ENCODE assay signal across 12 cellular contexts in the genomic region with DNA sequence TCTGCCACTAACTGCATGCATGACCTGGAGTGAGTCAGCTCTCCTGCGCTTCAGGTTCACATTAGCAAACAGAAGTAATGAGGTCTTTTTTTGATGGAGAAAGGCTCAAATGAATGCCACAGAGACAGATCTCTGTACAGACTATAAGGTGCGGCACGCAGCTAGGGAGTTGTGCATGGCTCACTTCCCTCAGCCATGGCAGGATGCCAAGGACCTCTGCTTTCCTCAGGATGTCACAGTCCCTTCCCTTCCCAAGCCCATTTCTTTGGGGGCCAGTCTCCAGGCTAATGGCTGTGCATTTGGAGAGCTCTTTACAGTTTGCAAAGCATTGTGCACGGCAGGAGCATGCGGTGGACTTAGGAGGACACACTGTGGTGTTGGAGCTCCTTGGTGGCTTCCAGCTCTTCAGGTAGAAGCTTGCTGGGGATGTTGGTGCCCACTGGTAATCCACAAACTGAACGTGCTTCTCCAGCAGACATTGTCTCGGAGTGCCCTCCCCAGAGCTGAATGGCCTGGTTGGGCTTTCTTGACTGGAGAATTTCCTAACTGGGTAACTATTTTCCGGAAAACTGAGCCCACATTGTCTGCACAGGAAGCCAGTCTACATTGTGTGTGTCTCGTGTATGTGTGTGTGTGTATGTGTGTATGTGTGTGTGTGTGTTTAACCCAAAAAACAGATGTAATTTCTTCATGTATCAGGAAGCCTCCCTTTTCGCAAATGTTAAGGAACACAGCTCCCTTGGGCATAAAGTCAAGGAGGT.
DNase-seq lines count a peak whose midpoint lies in the region; ATAC-seq and TF ChIP-seq lines count a peak whose summit lies in the region.
"Had no signal": no experiment of that assay in that cellular context is flagged by ENCODE, and none has a peak within 500 bp of the region (broad histone marks: within the 10 kb centered on the region; RNA-seq: fewer than 3 reads in every experiment).

No MANE protein-coding gene starts in this region.

- peaks cover 41% of the 10 kb centered on the region for H4K20me1 ChIP-seq in BLaER1

- H3K4me2 ChIP-seq in BLaER1, result peak overlapping the region; percentile 72

- peaks cover 52% of the 10 kb centered on the region for H3K27me3 ChIP-seq in BLaER1
- H3K27me3 ChIP-seq: body of pancreas, tibial nerve had no signal

- peaks cover 76 to 86% of the 10 kb centered on the region in 2 donors for H3K4me1 Mint-ChIP-seq in stimulated activated naive B cell treated with anti-CD40 and anti-IgM and Interleukin-4, amounts not matched to agents 10 μg/mL and 1 μg/mL and 100 μg/mL, for 72 hours

- TF ChIP-seq CTCF in choroid plexus epithelial cell (conservative IDR thresholded peaks at IDR 0.05; ENCODE audit: low read depth, low read length), result peak; percentile 5

- no peaks in the 10 kb centered on the region for H3K9me3 ChIP-seq in BLaER1
- H3K9me3 ChIP-seq: body of pancreas, tibial nerve had no signal

- no peak overlapping the region for H3K4me3 ChIP-seq in BLaER1
- H3K4me3 ChIP-seq in choroid plexus epithelial cell (ENCODE audit: low read depth, low read length), result no peak overlapping the region
- H3K4me3 ChIP-seq: body of pancreas, tibial nerve had no signal

- peak overlapping the region in 1 of 2 donors; percentile 11 for H3K4me3 Mint-ChIP-seq in stimulated activated naive B cell treated with anti-CD40 and anti-IgM and Interleukin-4, amounts not matched to agents 10 μg/mL and 1 μg/mL and 100 μg/mL, for 72 hours

- H3K27ac ChIP-seq in BLaER1, result no peak overlapping the region
- H3K27ac ChIP-seq: HL-60 had no signal

- no peaks in the 10 kb centered on the region for H3K36me3 ChIP-seq in BLaER1
- H3K36me3 ChIP-seq: tibial nerve had no signal

- no peak overlapping the region for H3K27ac Mint-ChIP-seq in stimulated activated naive B cell treated with anti-CD40 and anti-IgM and Interleukin-4, amounts not matched to agents 10 μg/mL and 1 μg/mL and 100 μg/mL, for 72 hours

- ATAC-seq in HG02981 (IDR thresholded peaks at IDR 0.05; ENCODE audit: unreplicated experiment) (no peak), HG02870 (IDR thresholded peaks at IDR 0.05; ENCODE audit: unreplicated experiment) (no peak)
- no peak for ATAC-seq in stimulated activated naive B cell treated with anti-CD40 and anti-IgM and Interleukin-4, amounts not matched to agents 10 μg/mL and 1 μg/mL and 100 μg/mL, for 72 hours (replicated peaks)
- ATAC-seq: body of pancreas had no signal

- H3K36me3 Mint-ChIP-seq in stimulated activated naive B cell treated with anti-CD40 and anti-IgM and Interleukin-4, amounts not matched to agents 10 μg/mL and 1 μg/mL and 100 μg/mL, for 72 hours, result no peaks in the 10 kb centered on the region

- DNase-seq in Kasumi-1 (lab: John Stamatoyannopoulos, UW), result peak; percentile 95 to 97
- peak; percentile 53 for DNase-seq in choroid plexus epithelial cell (ENCODE audit: low read depth)
- peak; percentile 80 to 89 for DNase-seq in lung microvascular endothelial cell (ENCODE audit: low read depth in 2 of 2)
- DNase-seq in NCI-H2107 treated with DMSO at 0.1 percent for 48 hours (lab: John Stamatoyannopoulos, UW; ENCODE audit: unreplicated experiment), result no peak
- DNase-seq in stimulated activated naive B cell treated with anti-CD40 and anti-IgM and Interleukin-4, amounts not matched to agents 10 μg/mL and 1 μg/mL and 100 μg/mL, for 72 hours, result no peak
- DNase-seq: NCI-H1930 had no signal

- peaks cover 14 to 16% of the 10 kb centered on the region in 2 donors for H3K27me3 Mint-ChIP-seq in stimulated activated naive B cell treated with anti-CD40 and anti-IgM and Interleukin-4, amounts not matched to agents 10 μg/mL and 1 μg/mL and 100 μg/mL, for 72 hours

- peaks cover 58% of the 10 kb centered on the region for H3K4me1 ChIP-seq in BLaER1

- no peak overlapping the region for H3K9ac ChIP-seq in BLaER1

- no peaks in the 10 kb centered on the region for H3K9me3 Mint-ChIP-seq in stimulated activated naive B cell treated with anti-CD40 and anti-IgM and Interleukin-4, amounts not matched to agents 10 μg/mL and 1 μg/mL and 100 μg/mL, for 72 hours

Comparison
In these comparisons a context has a peak if more than half of its experiments do, and no peak if none do; other contexts are left out.
1. DNase-seq: peak in Kasumi-1 (2 of 2), choroid plexus epithelial cell (single experiment) and lung microvascular endothelial cell (2 of 2); none in NCI-H2107 treated with DMSO at 0.1 percent for 48 hours (single experiment) and stimulated activated naive B cell treated with anti-CD40 and anti-IgM and Interleukin-4, amounts not matched to agents 10 μg/mL and 1 μg/mL and 100 μg/mL, for 72 hours (single experiment).